In the genomic region with DNA sequence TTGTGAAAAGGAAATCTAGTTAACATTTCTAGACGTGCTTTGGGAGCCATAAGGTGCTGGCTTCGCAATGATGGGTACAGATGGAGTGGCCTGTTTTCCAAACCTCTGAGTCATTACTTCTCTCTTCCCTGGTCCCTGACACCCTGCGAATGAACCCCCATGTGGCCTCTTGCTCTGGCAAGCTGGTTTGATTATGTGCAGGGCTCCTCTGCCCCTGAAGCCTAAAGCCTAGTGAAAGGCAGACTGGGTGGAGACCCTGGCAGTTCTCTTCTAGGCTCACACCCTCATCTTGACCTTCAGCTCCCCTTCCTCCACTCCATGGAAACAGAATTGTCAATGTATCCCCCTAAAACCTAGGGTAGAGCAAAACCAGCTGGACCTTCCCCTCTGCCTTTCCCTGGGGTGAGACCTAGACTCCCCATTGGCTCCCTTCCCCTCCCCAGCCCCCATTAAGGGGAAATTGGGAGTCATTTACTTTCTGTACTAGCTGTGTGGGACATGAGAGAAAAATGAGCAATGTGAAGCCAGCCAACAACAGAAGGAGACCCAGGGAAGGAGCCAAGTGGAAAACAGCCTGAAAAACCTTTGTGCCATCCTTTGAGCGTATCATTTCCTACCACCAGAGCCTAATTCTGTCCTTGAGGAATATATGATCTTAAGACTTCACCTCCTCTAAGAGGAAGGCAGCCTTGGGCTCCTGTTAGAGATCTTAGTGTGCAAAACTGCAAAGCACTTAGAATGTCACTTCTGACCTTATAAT, we compare ENCODE assay signal across 22 cellular contexts.
A peak's percentile ranks its signal among the peaks of the same experiment; 100 is the strongest.
DNase-seq lines count a peak whose midpoint lies in the region; ATAC-seq and TF ChIP-seq lines count a peak whose summit lies in the region.
"Had no signal": no experiment of that assay in that cellular context is flagged by ENCODE, and none has a peak within 500 bp of the region (broad histone marks: within the 10 kb centered on the region; RNA-seq: fewer than 3 reads in every experiment).

No MANE protein-coding gene starts in this region.

- H3K4me1 ChIP-seq in left ventricle myocardium inferior = no peaks in the 10 kb centered on the region

- H3F3A ChIP-seq in neural cell (ENCODE audit: insufficient read depth, low read length, poor library complexity, severe bottlenecking) = no peaks in the 10 kb centered on the region

- TF ChIP-seq RAD21 in neural cell (conservative IDR thresholded peaks at IDR 0.05) = no peak

- H3K27ac ChIP-seq in left ventricle myocardium inferior (replicated peaks) (no peak overlapping the region), neural cell (ENCODE audit: low read length) (peak overlapping the region; percentile 38)
- H3K27ac ChIP-seq: BLaER1 treated with 17β-estradiol and CSF1 and Interleukin-3, amounts not matched to agents 10 nM and 100 nM; KMS-11; PC-9; SK-N-MC had no signal

- TF ChIP-seq CTCF in left ventricle myocardium inferior (IDR thresholded peaks at IDR 0.05; ENCODE audit: borderline replicate concordance) = no peak
- TF ChIP-seq CTCF in neural cell (IDR thresholded peaks at IDR 0.05; ENCODE audit: poor library complexity, severe bottlenecking) = no peak

- no peaks in the 10 kb centered on the region for H3K9me3 ChIP-seq in left ventricle myocardium inferior (replicated peaks)
- H3K9me3 ChIP-seq in neural cell (ENCODE audit: low read length) = no peaks in the 10 kb centered on the region

- no peaks in the 10 kb centered on the region for H3K79me2 ChIP-seq in neural cell (replicated peaks; ENCODE audit: insufficient read depth, low read length)

- no peak for DNase-seq in left ventricle myocardium superior
- DNase-seq in left ventricle myocardium inferior = no peak
- DNase-seq in cerebellar cortex (ENCODE audit: low spot score) = peak; percentile 69
- no peak for DNase-seq in NCI-H2107 treated with DMSO at 0.1 percent for 48 hours (lab: John Stamatoyannopoulos, UW; ENCODE audit: unreplicated experiment)
- DNase-seq: CD4-positive, alpha-beta T cell; DMS79; EL; GF-D8; IMR-90; MM.1S; NCI-H1694; NCI-H2029 treated with DMSO at 0.1 percent for 48 hours; NCI-H2227 treated with DMSO at 0.1 percent for 48 hours; NCI-H526 treated with DMSO at 0.1 percent for 48 hours; PC-9; SHP77 had no signal

- no peaks in the 10 kb centered on the region for H3K9me2 ChIP-seq in neural cell (ENCODE audit: insufficient read depth, low read length)

- no peak overlapping the region for H2AFZ ChIP-seq in neural cell (ENCODE audit: low read depth, low read length)
- H2AFZ ChIP-seq: PC-9 had no signal

- H4K20me1 ChIP-seq in neural cell (ENCODE audit: insufficient read depth) = no peaks in the 10 kb centered on the region

- H3K36me3 ChIP-seq in left ventricle myocardium inferior (no peaks in the 10 kb centered on the region), neural cell (ENCODE audit: insufficient read depth, low read length) (no peaks in the 10 kb centered on the region)

- H3K27me3 ChIP-seq in left ventricle myocardium inferior (ENCODE audit: low read depth) (no peaks in the 10 kb centered on the region), neural cell (ENCODE audit: insufficient read depth, low read depth, low read length) (no peaks in the 10 kb centered on the region)
- H3K27me3 ChIP-seq: BLaER1 treated with 17β-estradiol and CSF1 and Interleukin-3, amounts not matched to agents 10 nM and 100 nM had no signal

- TF ChIP-seq EP300 in neural cell (conservative IDR thresholded peaks at IDR 0.05; ENCODE audit: poor library complexity, severe bottlenecking) = no peak

- H3K9ac ChIP-seq in neural cell (ENCODE audit: low read length) = no peak overlapping the region
- H3K9ac ChIP-seq: BLaER1 treated with 17β-estradiol and CSF1 and Interleukin-3, amounts not matched to agents 10 nM and 100 nM; KMS-11 had no signal

- H3K4me3 ChIP-seq in left ventricle myocardium inferior = no peak overlapping the region
- no peak overlapping the region for H3K4me3 ChIP-seq in neural cell (ENCODE audit: low read length)
- H3K4me3 ChIP-seq: BLaER1 treated with 17β-estradiol and CSF1 and Interleukin-3, amounts not matched to agents 10 nM and 100 nM; PC-9; SK-N-MC had no signal

- intact Hi-C loops in left ventricle myocardium superior (cut with micrococcal nuclease) = no loop called here
- intact Hi-C loops in left ventricle myocardium inferior (cut with micrococcal nuclease) = no loop called here

- no peak overlapping the region for H3K4me2 ChIP-seq in neural cell (ENCODE audit: low read length)
- H3K4me2 ChIP-seq: BLaER1 treated with 17β-estradiol and CSF1 and Interleukin-3, amounts not matched to agents 10 nM and 100 nM; KMS-11; PC-9 had no signal

- ATAC-seq in left ventricle myocardium superior (peak; percentile 45), GM18517 (IDR thresholded peaks at IDR 0.05; ENCODE audit: unreplicated experiment) (no peak), GM19397 (IDR thresholded peaks at IDR 0.05; ENCODE audit: unreplicated experiment) (no peak)

TF ChIP-seq in neural cell, 6 proteins besides CTCF, POLR2A, EP300 and RAD21:
- TF ChIP-seq TAF1 (IDR thresholded peaks at IDR 0.05; ENCODE audit: low read depth) (no peak), SMC3 (conservative IDR thresholded peaks at IDR 0.05; ENCODE audit: poor library complexity) (no peak), MXI1 (conservative IDR thresholded peaks at IDR 0.05; ENCODE audit: poor library complexity, severe bottlenecking) (no peak), EZH2 (IDR thresholded peaks at IDR 0.05; ENCODE audit: borderline replicate concordance, insufficient read depth, low read length, poor library complexity, severe bottlenecking) (no peak), POLR2AphosphoS5 (IDR thresholded peaks at IDR 0.05) (no peak)
- TF ChIP-seq, protein P1, sequence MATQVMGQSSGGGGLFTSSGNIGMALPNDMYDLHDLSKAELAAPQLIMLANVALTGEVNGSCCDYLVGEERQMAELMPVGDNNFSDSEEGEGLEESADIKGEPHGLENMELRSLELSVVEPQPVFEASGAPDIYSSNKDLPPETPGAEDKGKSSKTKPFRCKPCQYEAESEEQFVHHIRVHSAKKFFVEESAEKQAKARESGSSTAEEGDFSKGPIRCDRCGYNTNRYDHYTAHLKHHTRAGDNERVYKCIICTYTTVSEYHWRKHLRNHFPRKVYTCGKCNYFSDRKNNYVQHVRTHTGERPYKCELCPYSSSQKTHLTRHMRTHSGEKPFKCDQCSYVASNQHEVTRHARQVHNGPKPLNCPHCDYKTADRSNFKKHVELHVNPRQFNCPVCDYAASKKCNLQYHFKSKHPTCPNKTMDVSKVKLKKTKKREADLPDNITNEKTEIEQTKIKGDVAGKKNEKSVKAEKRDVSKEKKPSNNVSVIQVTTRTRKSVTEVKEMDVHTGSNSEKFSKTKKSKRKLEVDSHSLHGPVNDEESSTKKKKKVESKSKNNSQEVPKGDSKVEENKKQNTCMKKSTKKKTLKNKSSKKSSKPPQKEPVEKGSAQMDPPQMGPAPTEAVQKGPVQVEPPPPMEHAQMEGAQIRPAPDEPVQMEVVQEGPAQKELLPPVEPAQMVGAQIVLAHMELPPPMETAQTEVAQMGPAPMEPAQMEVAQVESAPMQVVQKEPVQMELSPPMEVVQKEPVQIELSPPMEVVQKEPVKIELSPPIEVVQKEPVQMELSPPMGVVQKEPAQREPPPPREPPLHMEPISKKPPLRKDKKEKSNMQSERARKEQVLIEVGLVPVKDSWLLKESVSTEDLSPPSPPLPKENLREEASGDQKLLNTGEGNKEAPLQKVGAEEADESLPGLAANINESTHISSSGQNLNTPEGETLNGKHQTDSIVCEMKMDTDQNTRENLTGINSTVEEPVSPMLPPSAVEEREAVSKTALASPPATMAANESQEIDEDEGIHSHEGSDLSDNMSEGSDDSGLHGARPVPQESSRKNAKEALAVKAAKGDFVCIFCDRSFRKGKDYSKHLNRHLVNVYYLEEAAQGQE (IDR thresholded peaks at IDR 0.05; ENCODE audit: borderline replicate concordance) = no peak
